Comparison of ENCODE assay signal across 18 cellular contexts in genomic region chr1:6464915-6465314, GRCh38. TPM values are rescaled to one million over a fixed set of nuclear protein-coding genes. Genes with fewer than 3 reads are reported as not detected.
DNase-seq lines count a peak whose midpoint lies in the region; ATAC-seq and TF ChIP-seq lines count a peak whose summit lies in the region.
"Had no signal": no experiment of that assay in that cellular context is flagged by ENCODE, and none has a peak within 500 bp of the region (broad histone marks: within the 10 kb centered on the region; RNA-seq: fewer than 3 reads in every experiment).

No MANE protein-coding gene starts in this region.

- intact Hi-C loops in MCF 10A (cut with micrococcal nuclease) (no loop called here), breast epithelium (cut with DNase I; ENCODE audit: low total_unique reads) (no loop called here), sigmoid colon (cut with DNase I) (no loop called here)

- H3K9ac ChIP-seq in duodenal mucosa (ENCODE audit: low read depth in 1 of 2, low read length in 2 of 2) = peak overlapping the region; percentile 68 to 69

- no TSS peak for BruUV-seq in MCF 10A (replicated peaks; lab: Mats Ljungman, UMichigan)

- no peak for ATAC-seq in T-helper 17 cell
- ATAC-seq in GM19397 (IDR thresholded peaks at IDR 0.05; ENCODE audit: unreplicated experiment) = no peak

- TF ChIP-seq POLR2A in breast epithelium (IDR thresholded peaks at IDR 0.05) (no peak), suprapubic skin (IDR thresholded peaks at IDR 0.05) (no peak), sigmoid colon (IDR thresholded peaks at IDR 0.05) (no peak)

- no peaks in the 10 kb centered on the region for H3K36me3 ChIP-seq in breast epithelium
- peaks cover 25 to 29% of the 10 kb centered on the region in 2 donors for H3K36me3 ChIP-seq in duodenal mucosa (ENCODE audit: control insufficient read depth in 1 of 2, insufficient read depth in 2 of 2, low read length in 2 of 2)
- peaks cover 50% of the 10 kb centered on the region for H3K36me3 ChIP-seq in suprapubic skin
- H3K36me3 ChIP-seq in sigmoid colon = peaks cover 0 to 12% (median 0%) of the 10 kb centered on the region in 4 donors

- H3K4me3 Mint-ChIP-seq in MCF 10A (ENCODE audit: unreplicated experiment) (no peak overlapping the region), T-helper 17 cell (peak overlapping the region; percentile 99)
- H3K4me3 Mint-ChIP-seq: brain had no signal

- POLR2A ChIA-PET in MCF 10A (lab: Yijun Ruan, JAX) = interaction anchor here (0.7 kb wide), 1 partner anchor 25 kb away, joined by 4 read pairs; no protein-coding TSS in a partner anchor

- 81% methylated on average over 5 of the region's 5 CpGs for WGBS in suprapubic skin
- WGBS in sigmoid colon, 2 donors = 69 to 73% methylated on average over 5 of the region's 5 CpGs

- DNase-seq in MCF 10A (ENCODE audit: unreplicated experiment) = no peak
- no peak for DNase-seq in breast epithelium (ENCODE audit: low spot score in 2 of 2)
- DNase-seq in T-helper 17 cell = no peak
- no peak for DNase-seq in suprapubic skin (ENCODE audit: low spot score in 2 of 2)
- DNase-seq in GM13977 (ENCODE audit: low spot score) = no peak
- DNase-seq in sigmoid colon = no peak
- DNase-seq: IMR-90, MM.1S, naive B cell, NCI-H187, SHP77 treated with DMSO at 0.1 percent for 48 hours had no signal

- no peak overlapping the region for H3K4me3 ChIP-seq in breast epithelium
- peak overlapping the region; percentile 66 to 68 for H3K4me3 ChIP-seq in duodenal mucosa (ENCODE audit: low read depth in 1 of 2, low read length in 2 of 2)
- H3K4me3 ChIP-seq in suprapubic skin = peak overlapping the region; percentile 21
- H3K4me3 ChIP-seq in sigmoid colon = no peak overlapping the region
- H3K4me3 ChIP-seq: lung, smooth muscle cell had no signal

- no peak for TF ChIP-seq CTCF in MCF 10A (IDR thresholded peaks at IDR 0.05; ENCODE audit: unreplicated experiment)
- TF ChIP-seq CTCF in breast epithelium (IDR thresholded peaks at IDR 0.05) = no peak
- TF ChIP-seq CTCF in suprapubic skin (IDR thresholded peaks at IDR 0.05) = no peak
- TF ChIP-seq CTCF in GM13977 (IDR thresholded peaks at IDR 0.05; ENCODE audit: extremely low read depth, insufficient read depth, missing control alignments) = no peak
- no peak for TF ChIP-seq CTCF in sigmoid colon (IDR thresholded peaks at IDR 0.05)

- H3K4me1 ChIP-seq in breast epithelium = no peaks in the 10 kb centered on the region
- H3K4me1 ChIP-seq in duodenal mucosa (ENCODE audit: control insufficient read depth in 1 of 2, insufficient read depth in 2 of 2, low read length in 2 of 2) = peaks cover 7 to 12% of the 10 kb centered on the region in 2 donors
- H3K4me1 ChIP-seq in suprapubic skin = peaks cover 9% of the 10 kb centered on the region
- H3K4me1 ChIP-seq in sigmoid colon = peaks cover 0 to 7% (median 0%) of the 10 kb centered on the region in 4 donors

- H3K27me3 ChIP-seq in breast epithelium (no peaks in the 10 kb centered on the region), duodenal mucosa (ENCODE audit: control insufficient read depth in 1 of 2, insufficient read depth in 2 of 2, low read length in 2 of 2) (no peaks in the 10 kb centered on the region), suprapubic skin (peaks cover 14% of the 10 kb centered on the region), sigmoid colon (peaks cover 18 to 62% (median 42%) of the 10 kb centered on the region in 3 donors)

- in situ Hi-C loops in GM13977 (cut with MboI; ENCODE audit: low pct_unique_long_range_greater_than_20kb, low sequenced_read_pairs, unreplicated experiment) = no loop called here

- H3K36me3 Mint-ChIP-seq in MCF 10A (ENCODE audit: insufficient read depth, unreplicated experiment) = peaks cover 47% of the 10 kb centered on the region
- peaks cover 19% of the 10 kb centered on the region for H3K36me3 Mint-ChIP-seq in T-helper 17 cell (ENCODE audit: low read depth)
- H3K36me3 Mint-ChIP-seq: naive B cell had no signal

- CTCF ChIA-PET in MCF 10A (lab: Yijun Ruan, JAX) = interaction anchor here (0.5 kb wide), 1 partner anchor 93 kb away, joined by 3 read pairs; no protein-coding TSS in a partner anchor

- H3K27ac ChIP-seq in breast epithelium (no peak overlapping the region), duodenal mucosa (ENCODE audit: low read depth, low read length) (no peak overlapping the region), suprapubic skin (no peak overlapping the region), sigmoid colon (no peak overlapping the region)
- H3K27ac ChIP-seq: thoracic aorta had no signal

- H3K27ac Mint-ChIP-seq in MCF 10A (ENCODE audit: low read depth, unreplicated experiment) (peak overlapping the region; percentile 68), T-helper 17 cell (peak overlapping the region; percentile 100)

- H3K9me3 Mint-ChIP-seq in MCF 10A (ENCODE audit: unreplicated experiment) = no peaks in the 10 kb centered on the region

- H3K4me1 Mint-ChIP-seq in MCF 10A (ENCODE audit: insufficient read depth, unreplicated experiment) = peaks cover 5% of the 10 kb centered on the region
- peaks cover 33% of the 10 kb centered on the region for H3K4me1 Mint-ChIP-seq in T-helper 17 cell

- TF ChIP-seq EP300 in suprapubic skin (IDR thresholded peaks at IDR 0.05) = no peak
- no peak for TF ChIP-seq EP300 in sigmoid colon (IDR thresholded peaks at IDR 0.05)

- H3K27me3 Mint-ChIP-seq in MCF 10A (ENCODE audit: insufficient read depth, unreplicated experiment) (no peaks in the 10 kb centered on the region), T-helper 17 cell (no peaks in the 10 kb centered on the region)
- H3K27me3 Mint-ChIP-seq: brain had no signal

- H3K9me3 ChIP-seq in breast epithelium = no peaks in the 10 kb centered on the region
- H3K9me3 ChIP-seq in T-helper 17 cell (ENCODE audit: control insufficient read depth, low read length, poor library complexity, severe bottlenecking) = no peaks in the 10 kb centered on the region
- no peaks in the 10 kb centered on the region for H3K9me3 ChIP-seq in duodenal mucosa (ENCODE audit: control insufficient read depth in 1 of 2, low read length in 2 of 2)
- no peaks in the 10 kb centered on the region for H3K9me3 ChIP-seq in suprapubic skin
- no peaks in the 10 kb centered on the region for H3K9me3 ChIP-seq in sigmoid colon
- H3K9me3 ChIP-seq: thoracic aorta had no signal

RNA-seq across cellular contexts. Expression of gene TNFRSF25, which starts 1.1 kb away (rescaled TPM):
- total RNA-seq in MCF 10A (2022) = 27.6 and 33.7 TPM in 2 replicates
- 10 to 100 TPM in 2 of 3 donors, 1 to 10 TPM in 1; 3.8 to 13.1 (median 12.4) TPM for total RNA-seq in breast epithelium
- total RNA-seq in T-helper 17 cell = 100 to 1,000 TPM; 393 to 433 TPM
- total RNA-seq in suprapubic skin = 100 to 1,000 TPM in 2 of 4 donors, 10 to 100 TPM in 2; 66.8 to 411 (median 99.5) TPM
- 10 to 100 TPM in 1 of 4 donors, 1 to 10 TPM in 3; 2.5 to 11.6 (median 5.5) TPM for total RNA-seq in sigmoid colon
- 10 to 100 TPM in 1 of 3 donors, 1 to 10 TPM in 2; 3.5 to 65.9 (median 7.8) TPM for polyA plus RNA-seq in sigmoid colon

RNA-seq across cellular contexts. Expression of gene PLEKHG5, which starts 26.6 kb away (rescaled TPM):
- 32.3 and 35.9 TPM in 2 replicates for total RNA-seq in MCF 10A (2022)
- 10 to 100 TPM in 2 of 3 donors, 1 to 10 TPM in 1; 7.0 to 12.0 (median 11.8) TPM for total RNA-seq in breast epithelium
- total RNA-seq in T-helper 17 cell = 10 to 100 TPM; 10.8 to 12.8 TPM
- total RNA-seq in suprapubic skin = 100 to 1,000 TPM in 2 of 4 donors, 10 to 100 TPM in 2; 76.3 to 347 (median 107) TPM
- total RNA-seq in sigmoid colon = 1 to 10 TPM; 2.5 to 7.5 (median 5.2) TPM
- 10 to 100 TPM in 1 of 3 donors, 1 to 10 TPM in 2; 4.2 to 18.8 (median 5.4) TPM for polyA plus RNA-seq in sigmoid colon

RNA-seq across cellular contexts. Expression of gene ESPN, which starts 40.3 kb away (rescaled TPM):
- total RNA-seq in MCF 10A (2022) (0.68 TPM in 1 of 2 replicates, not detected in the other), breast epithelium (10 to 100 TPM in 2 of 3 donors, not detected in 1; 10.8 to 11.1 TPM), T-helper 17 cell (10 to 100 TPM; 13.2 to 15.7 TPM), suprapubic skin (10 to 100 TPM; 37.6 to 54.4 (median 48.8) TPM), sigmoid colon (1 to 10 TPM in 1 of 4 donors, under 1 TPM in 1, not detected in 2; 0.55 to 1.3 TPM)
- polyA plus RNA-seq in sigmoid colon = 100 to 1,000 TPM in 2 of 3 donors, 10 to 100 TPM in 1; 86.5 to 202 (median 117) TPM
- total RNA-seq: posterior vena cava, smooth muscle cell, thoracic aorta had no signal

RNA-seq across cellular contexts. Expression of gene HES2, which starts 45.2 kb away (rescaled TPM):
- total RNA-seq in MCF 10A (2022) (5.0 and 7.6 TPM in 2 replicates), breast epithelium (1 to 10 TPM in 2 of 3 donors, not detected in 1; 3.4 to 3.6 TPM), T-helper 17 cell (not detected), suprapubic skin (10 to 100 TPM; 18.2 to 36.4 (median 24.9) TPM), sigmoid colon (not detected)
- polyA plus RNA-seq in sigmoid colon = 10 to 100 TPM; 10.7 to 27.0 (median 19.9) TPM
- total RNA-seq: IMR-90, thoracic aorta had no signal
- polyA plus RNA-seq: IMR-90 had no signal

Comparison
In these comparisons a context has a peak if more than half of its experiments do, and no peak if none do; other contexts are left out.
1. H3K4me3 ChIP-seq: peak in duodenal mucosa (2 of 2) and suprapubic skin (single experiment); none in breast epithelium (0 of 3) and sigmoid colon (0 of 4).